In genomic region chr19:41356984-41357739, GRCh38 we compare ENCODE assay signal across 12 cellular contexts. TPM values are rescaled to one million over a fixed set of nuclear protein-coding genes. Genes with fewer than 3 reads are reported as not detected.
A peak's percentile ranks its signal among the peaks of the same experiment; 100 is the strongest.
DNase-seq lines count a peak whose midpoint lies in the region; ATAC-seq and TF ChIP-seq lines count a peak whose summit lies in the region.
"Had no signal": no experiment of that assay in that cellular context is flagged by ENCODE, and none has a peak within 500 bp of the region (broad histone marks: within the 10 kb centered on the region; RNA-seq: fewer than 3 reads in every experiment).

No MANE protein-coding gene starts in this region.

- H3K4me1 Mint-ChIP-seq in activated naive CD4-positive, alpha-beta T cell treated with anti-CD3 and anti-CD28 coated beads for 36 hours (ENCODE audit: low read depth): peaks cover 49% of the 10 kb centered on the region
- H3K4me1 Mint-ChIP-seq in neural crest cell: peaks cover 17% of the 10 kb centered on the region

- H3K36me3 Mint-ChIP-seq in activated naive CD4-positive, alpha-beta T cell treated with anti-CD3 and anti-CD28 coated beads for 36 hours (ENCODE audit: low read depth): peaks cover 8% of the 10 kb centered on the region
- peaks cover 3% of the 10 kb centered on the region for H3K36me3 Mint-ChIP-seq in neural crest cell (ENCODE audit: low read depth)

- no peak for TF ChIP-seq EP300 in ovary (IDR thresholded peaks at IDR 0.05)

- peak overlapping the region; percentile 68 for H3K4me3 Mint-ChIP-seq in activated naive CD4-positive, alpha-beta T cell treated with anti-CD3 and anti-CD28 coated beads for 36 hours
- H3K4me3 Mint-ChIP-seq in neural crest cell: peak overlapping the region; percentile 74

- H3K9me3 ChIP-seq in ovary: no peaks in the 10 kb centered on the region

- no peak for ATAC-seq in HG03159 (IDR thresholded peaks at IDR 0.05; ENCODE audit: unreplicated experiment)

- peak; percentile 66 for DNase-seq in CD1c-positive myeloid dendritic cell (ENCODE audit: extremely low spot score)
- DNase-seq in RWPE1 (ENCODE audit: low spot score): no peak
- peak; percentile 75 for DNase-seq in activated naive CD4-positive, alpha-beta T cell treated with anti-CD3 and anti-CD28 coated beads for 36 hours
- no peak for DNase-seq in neural crest cell (ENCODE audit: low read depth, low spot score)
- no peak for DNase-seq in NOMO-1 (lab: John Stamatoyannopoulos, UW; ENCODE audit: unreplicated experiment in 2 of 2)
- no peak for DNase-seq in ovary
- DNase-seq in RPMI8226: no peak
- DNase-seq: C1 segment of cervical spinal cord, NCI-H1930, NCI-H774, SIG-M5 had no signal

- peaks cover 7% of the 10 kb centered on the region for H3K4me1 ChIP-seq in ovary (ENCODE audit: insufficient read depth)

- TF ChIP-seq POLR2A in ovary (IDR thresholded peaks at IDR 0.05): no peak

- CTCF ChIA-PET in RWPE1 (lab: Yijun Ruan, JAX): interaction anchor here (0.5 to 1.4 kb wide), 2 partner anchors 9 to 196 kb away, joined by 3 to 5 read pairs; no protein-coding TSS in a partner anchor
- CTCF ChIA-PET in activated naive CD4-positive, alpha-beta T cell treated with anti-CD3 and anti-CD28 coated beads for 36 hours (lab: Charles Lee): interaction anchor here (0.7 to 3.0 kb wide), 4 partner anchors 8 to 49 kb away, joined by 3 to 19 read pairs (median 4); partner anchors contain the start of gene B9D2

- POLR2A ChIA-PET in RWPE1 (lab: Yijun Ruan, JAX; ENCODE audit: low non-redundant PET): no interaction called here

- no peaks in the 10 kb centered on the region for H3K36me3 ChIP-seq in ovary

- 84 to 91% (median 87%) methylated on average over 11 of the region's 11 CpGs for WGBS in ovary, 3 donors

- TF ChIP-seq CTCF in RWPE1 (conservative IDR thresholded peaks at IDR 0.05; ENCODE audit: low read depth) (no peak), neural crest cell (conservative IDR thresholded peaks at IDR 0.05) (no peak), ovary (IDR thresholded peaks at IDR 0.05) (no peak)

- H3K27ac ChIP-seq in RWPE1 (peak overlapping the region; percentile 84), ovary (no peak overlapping the region)

- intact Hi-C loops in activated naive CD4-positive, alpha-beta T cell treated with anti-CD3 and anti-CD28 coated beads for 36 hours (cut with micrococcal nuclease): loop anchor here (10.0 kb wide), 2 partner anchors 528 to 742 kb away; partner anchors contain the start of gene ARHGEF1
- intact Hi-C loops in ovary (cut with DNase I): no loop called here

- peak overlapping the region; percentile 96 for H3K27ac Mint-ChIP-seq in activated naive CD4-positive, alpha-beta T cell treated with anti-CD3 and anti-CD28 coated beads for 36 hours
- no peak overlapping the region for H3K27ac Mint-ChIP-seq in neural crest cell (ENCODE audit: unreplicated experiment)

- no peak overlapping the region for H3K4me3 ChIP-seq in ovary

- no peaks in the 10 kb centered on the region for H3K27me3 Mint-ChIP-seq in activated naive CD4-positive, alpha-beta T cell treated with anti-CD3 and anti-CD28 coated beads for 36 hours (ENCODE audit: low read depth)
- H3K27me3 Mint-ChIP-seq in neural crest cell (ENCODE audit: low read depth): peaks cover 25% of the 10 kb centered on the region

- H3K27me3 ChIP-seq in ovary: no peaks in the 10 kb centered on the region

- no peaks in the 10 kb centered on the region for H3K9me3 Mint-ChIP-seq in activated naive CD4-positive, alpha-beta T cell treated with anti-CD3 and anti-CD28 coated beads for 36 hours
- no peaks in the 10 kb centered on the region for H3K9me3 Mint-ChIP-seq in neural crest cell

RNA-seq across cellular contexts. Expression of gene TGFB1, which starts 3.4 kb away (rescaled TPM):
- total RNA-seq in activated naive CD4-positive, alpha-beta T cell treated with anti-CD3 and anti-CD28 coated beads for 36 hours: 10 to 100 TPM; 94.4 to 95.6 TPM
- total RNA-seq in neural crest cell (2.2 and 3.1 TPM in 2 replicates), ovary (10 to 100 TPM in 6 of 7 donors, 1 to 10 TPM in 1; 9.1 to 31.8 (median 22.1) TPM)
- polyA plus RNA-seq in ovary: 10 to 100 TPM; 14.2 to 18.1 TPM

RNA-seq across cellular contexts. Expression of gene B9D2, which starts 6.8 kb away (rescaled TPM):
- total RNA-seq in activated naive CD4-positive, alpha-beta T cell treated with anti-CD3 and anti-CD28 coated beads for 36 hours: 1 to 10 TPM; 3.5 to 4.1 TPM
- 11.7 and 13.8 TPM in 2 replicates for total RNA-seq in neural crest cell
- total RNA-seq in ovary: 1 to 10 TPM; 2.6 to 6.5 (median 4.7) TPM
- 1 to 10 TPM in 1 of 2 donors, under 1 TPM in 1; 0.83 to 7.2 TPM for polyA plus RNA-seq in ovary

RNA-seq across cellular contexts. Expression of gene TMEM91, which starts 19.2 kb away (rescaled TPM):
- total RNA-seq in activated naive CD4-positive, alpha-beta T cell treated with anti-CD3 and anti-CD28 coated beads for 36 hours: 1 to 10 TPM; 5.6 to 5.7 TPM
- total RNA-seq in neural crest cell (6.6 and 7.8 TPM in 2 replicates), ovary (10 to 100 TPM in 3 of 7 donors, 1 to 10 TPM in 4; 6.5 to 22.3 (median 9.9) TPM)
- 10 to 100 TPM in 1 of 2 donors, 1 to 10 TPM in 1; 6.2 to 16.1 TPM for polyA plus RNA-seq in ovary

RNA-seq across cellular contexts. Expression of gene EXOSC5, which starts 40.0 kb away (rescaled TPM):
- total RNA-seq in activated naive CD4-positive, alpha-beta T cell treated with anti-CD3 and anti-CD28 coated beads for 36 hours: 10 to 100 TPM; 47.5 to 51.7 TPM
- total RNA-seq in neural crest cell: 16.8 and 20.3 TPM in 2 replicates
- total RNA-seq in ovary: 10 to 100 TPM in 4 of 7 donors, 1 to 10 TPM in 3; 6.6 to 25.0 (median 13.8) TPM
- 10 to 100 TPM in 1 of 2 donors, 1 to 10 TPM in 1; 1.5 to 24.6 TPM for polyA plus RNA-seq in ovary

RNA-seq across cellular contexts. Expression of gene BCKDHA, which starts 40.5 kb away (rescaled TPM):
- total RNA-seq in activated naive CD4-positive, alpha-beta T cell treated with anti-CD3 and anti-CD28 coated beads for 36 hours: 10 to 100 TPM; 18.2 to 21.7 TPM
- total RNA-seq in neural crest cell (6.8 and 10.3 TPM in 2 replicates), ovary (10 to 100 TPM; 14.3 to 31.6 (median 19.0) TPM)
- polyA plus RNA-seq in ovary: 10 to 100 TPM in 1 of 2 donors, 1 to 10 TPM in 1; 3.8 to 43.8 TPM

Comparison
In these comparisons a context has a peak if more than half of its experiments do, and no peak if none do; other contexts are left out.
1. DNase-seq: peak in CD1c-positive myeloid dendritic cell (single experiment) and activated naive CD4-positive, alpha-beta T cell treated with anti-CD3 and anti-CD28 coated beads for 36 hours (single experiment); none in RWPE1 (single experiment), neural crest cell (single experiment), NOMO-1 (0 of 2), ovary (0 of 5) and RPMI8226 (single experiment).